Comparison of ENCODE assay signal across 8 cellular contexts in the genomic region with DNA sequence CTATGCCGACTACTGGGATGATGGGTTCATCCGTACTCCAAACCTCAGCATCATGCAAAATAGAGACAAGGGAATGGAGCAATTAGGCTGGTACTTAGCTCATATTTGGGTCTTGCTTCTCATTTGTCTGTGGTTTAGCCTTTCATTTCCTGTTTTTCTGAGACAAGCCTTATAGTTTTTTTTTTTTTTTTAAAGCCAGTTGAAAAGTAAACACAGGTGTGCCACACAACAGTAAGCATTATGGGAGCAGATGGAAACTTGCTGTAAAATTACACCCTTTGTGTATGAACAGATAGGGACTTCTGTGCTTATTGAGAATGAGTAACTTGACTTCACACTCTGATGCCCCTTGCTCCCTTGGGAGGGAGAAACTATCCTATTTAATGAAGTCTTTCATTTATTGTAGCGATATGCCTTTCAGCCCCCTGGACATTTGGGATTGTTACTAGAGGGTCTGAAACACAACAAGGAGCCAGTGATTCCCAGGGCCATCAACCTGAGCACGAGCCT. TPM values are rescaled to one million over a fixed set of nuclear protein-coding genes. Genes with fewer than 3 reads are reported as not detected.
DNase-seq lines count a peak whose midpoint lies in the region; ATAC-seq and TF ChIP-seq lines count a peak whose summit lies in the region.

No MANE protein-coding gene starts in this region.

- WGBS in heart right ventricle, 2 donors = 85 to 88% methylated on average over 4 of the region's 4 CpGs
- 71 to 79% methylated on average over 4 of the region's 4 CpGs for WGBS in tibial nerve, 2 donors

- H3K36me3 ChIP-seq in BE2C = no peaks in the 10 kb centered on the region
- no peaks in the 10 kb centered on the region for H3K36me3 ChIP-seq in heart right ventricle
- no peaks in the 10 kb centered on the region for H3K36me3 ChIP-seq in tibial nerve

- no peaks in the 10 kb centered on the region for H3K27me3 ChIP-seq in BE2C
- H3K27me3 ChIP-seq in heart right ventricle = peaks cover 0 to 25% (median 5%) of the 10 kb centered on the region in 7 donors
- H3K27me3 ChIP-seq in tibial nerve = no peaks in the 10 kb centered on the region

- ATAC-seq in GM21526 (IDR thresholded peaks at IDR 0.05; ENCODE audit: low FRiP score, unreplicated experiment) (peak; percentile 85), heart right ventricle (no peak)

- H3K27ac ChIP-seq in heart right ventricle (no peak overlapping the region), tibial nerve (peak overlapping the region in 1 of 4 donors; percentile 50)

- H3K9me3 ChIP-seq in BE2C (no peaks in the 10 kb centered on the region), heart right ventricle (no peaks in the 10 kb centered on the region), tibial nerve (no peaks in the 10 kb centered on the region)

- intact Hi-C loops in heart right ventricle (cut with DNase I) = no loop called here

- DNase-seq in DMS53 (lab: John Stamatoyannopoulos, UW) (peak; percentile 81), HT-29 (ENCODE audit: low spot score) (peak; percentile 56), RPMI8226 (peak; percentile 64), C1 segment of cervical spinal cord (lab: John Stamatoyannopoulos, UW) (no peak), BE2C (no peak), heart right ventricle (no peak), tibial nerve (ENCODE audit: low spot score in 2 of 2) (no peak)

- TF ChIP-seq EP300 in tibial nerve (IDR thresholded peaks at IDR 0.05) = no peak

- no peak for TF ChIP-seq POLR2A in tibial nerve (IDR thresholded peaks at IDR 0.05)

- H3K4me3 ChIP-seq in BE2C (ENCODE audit: low read depth, low read length) (no peak overlapping the region), heart right ventricle (no peak overlapping the region), tibial nerve (no peak overlapping the region)

- H3K4me1 ChIP-seq in BE2C (no peaks in the 10 kb centered on the region), heart right ventricle (no peaks in the 10 kb centered on the region), tibial nerve (peaks cover 0 to 7% (median 0%) of the 10 kb centered on the region in 4 donors)

- no peak for TF ChIP-seq CTCF in BE2C (IDR thresholded peaks at IDR 0.05; ENCODE audit: low read depth, low read length)
- TF ChIP-seq CTCF in heart right ventricle (IDR thresholded peaks at IDR 0.05) = no peak
- no peak for TF ChIP-seq CTCF in tibial nerve (IDR thresholded peaks at IDR 0.05)

RNA-seq across cellular contexts. Expression of gene RASSF6, which starts 13.7 kb away (rescaled TPM):
- total RNA-seq in HT-29 (2014; rRNA removed; shearing (Covaris generic)) = 2.3 and 3.9 TPM in 2 replicates
- not detected for polyA plus RNA-seq in BE2C (2012; ENCODE audit: insufficient read depth, insufficient read length, low read depth)
- total RNA-seq in heart right ventricle = under 1 TPM in 1 of 10 donors, not detected in 9; 0.06 TPM
- polyA plus RNA-seq in heart right ventricle = not detected
- not detected for total RNA-seq in tibial nerve

Comparison
In these comparisons a context has a peak if more than half of its experiments do, and no peak if none do; other contexts are left out.
1. DNase-seq: peak in DMS53 (single experiment), HT-29 (single experiment) and RPMI8226 (single experiment); none in C1 segment of cervical spinal cord (0 of 14), BE2C (single experiment), heart right ventricle (0 of 2) and tibial nerve (0 of 2).